Comparison of ENCODE assay signal across 8 cellular contexts in the genomic region with DNA sequence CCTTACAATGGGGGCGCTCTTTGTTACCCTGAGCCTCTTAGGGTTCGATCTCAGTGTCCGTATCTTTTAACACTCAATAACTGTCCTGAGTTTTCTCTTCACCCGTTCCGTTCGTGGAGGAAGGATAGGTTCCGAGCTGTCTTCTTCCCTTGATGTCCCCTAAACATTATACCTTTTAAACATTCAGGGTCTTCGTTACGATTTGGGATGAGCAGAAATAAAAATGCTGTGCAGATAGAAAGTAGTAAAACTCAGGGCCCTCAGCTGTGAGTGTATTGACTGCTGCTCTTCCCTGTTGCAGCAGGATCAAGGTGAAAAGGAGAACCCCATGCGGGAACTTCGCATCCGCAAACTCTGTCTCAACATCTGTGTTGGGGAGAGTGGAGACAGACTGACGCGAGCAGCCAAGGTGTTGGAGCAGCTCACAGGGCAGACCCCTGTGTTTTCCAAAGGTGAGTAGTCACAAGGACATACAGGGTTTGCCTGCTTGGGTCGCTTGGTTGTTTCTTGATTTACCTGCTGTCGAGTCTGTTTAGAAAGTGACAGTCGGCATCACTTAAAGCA. TPM values are rescaled to one million over a fixed set of nuclear protein-coding genes. Genes with fewer than 3 reads are reported as not detected.
A peak's percentile ranks its signal among the peaks of the same experiment; 100 is the strongest.
DNase-seq lines count a peak whose midpoint lies in the region; ATAC-seq and TF ChIP-seq lines count a peak whose summit lies in the region.

No MANE protein-coding gene starts in this region.

- H3K36me3 ChIP-seq in BLaER1 treated with 17β-estradiol and CSF1 and Interleukin-3, amounts not matched to agents 10 nM and 100 nM: peaks cover 49 to 53% (median 52%) of the 10 kb centered on the region in 11 experiments
- peaks cover 10 to 49% (median 11%) of the 10 kb centered on the region in 3 experiments for H3K36me3 ChIP-seq in naive thymus-derived CD4-positive, alpha-beta T cell (ENCODE audit: control insufficient read depth in 2 of 3, insufficient read depth in 3 of 3, low read length in 3 of 3)

- no peaks in the 10 kb centered on the region for H3K27me3 ChIP-seq in BLaER1 treated with 17β-estradiol and CSF1 and Interleukin-3, amounts not matched to agents 10 nM and 100 nM
- no peaks in the 10 kb centered on the region for H3K27me3 ChIP-seq in naive thymus-derived CD4-positive, alpha-beta T cell (ENCODE audit: control insufficient read depth in 2 of 2, insufficient read depth in 2 of 2, low read length in 2 of 2)

- H3K4me2 ChIP-seq in BLaER1 treated with 17β-estradiol and CSF1 and Interleukin-3, amounts not matched to agents 10 nM and 100 nM: peak overlapping the region; percentile 87 to 100 (median 97)

- no peaks in the 10 kb centered on the region for H3K27me3 Mint-ChIP-seq in chondrocyte (ENCODE audit: low read depth)
- no peaks in the 10 kb centered on the region for H3K27me3 Mint-ChIP-seq in naive thymus-derived CD4-positive, alpha-beta T cell

- peaks cover 10 to 28% (median 21%) of the 10 kb centered on the region in 11 experiments for H3K9me3 ChIP-seq in BLaER1 treated with 17β-estradiol and CSF1 and Interleukin-3, amounts not matched to agents 10 nM and 100 nM (replicated peaks in 1 of 11)
- no peaks in the 10 kb centered on the region for H3K9me3 ChIP-seq in naive thymus-derived CD4-positive, alpha-beta T cell (ENCODE audit: control insufficient read depth in 2 of 3, low read length in 3 of 3)

- peak overlapping the region; percentile 96 for H3K4me3 Mint-ChIP-seq in chondrocyte (ENCODE audit: unreplicated experiment)
- peak overlapping the region; percentile 87 to 96 (median 94) for H3K4me3 Mint-ChIP-seq in naive thymus-derived CD4-positive, alpha-beta T cell

- H3K9me3 Mint-ChIP-seq in chondrocyte (ENCODE audit: low read depth): no peaks in the 10 kb centered on the region
- H3K9me3 Mint-ChIP-seq in naive thymus-derived CD4-positive, alpha-beta T cell: peaks cover 0 to 3% (median 0%) of the 10 kb centered on the region in 11 donors

- peak overlapping the region; percentile 84 to 98 (median 96) for H3K27ac ChIP-seq in BLaER1 treated with 17β-estradiol and CSF1 and Interleukin-3, amounts not matched to agents 10 nM and 100 nM
- H3K27ac ChIP-seq in naive thymus-derived CD4-positive, alpha-beta T cell (ENCODE audit: low read depth, low read length): peak overlapping the region; percentile 88

- H3K9ac ChIP-seq in BLaER1 treated with 17β-estradiol and CSF1 and Interleukin-3, amounts not matched to agents 10 nM and 100 nM: peak overlapping the region; percentile 89 to 98 (median 97)

- H3K4me1 Mint-ChIP-seq in chondrocyte (ENCODE audit: low read depth): peaks cover 46% of the 10 kb centered on the region
- H3K4me1 Mint-ChIP-seq in naive thymus-derived CD4-positive, alpha-beta T cell: peaks cover 33 to 53% (median 49%) of the 10 kb centered on the region in 7 donors

- peaks cover 46 to 56% (median 52%) of the 10 kb centered on the region in 11 experiments for H4K20me1 ChIP-seq in BLaER1 treated with 17β-estradiol and CSF1 and Interleukin-3, amounts not matched to agents 10 nM and 100 nM

- H3K36me3 Mint-ChIP-seq in chondrocyte (ENCODE audit: low read depth): peaks cover 36% of the 10 kb centered on the region
- peaks cover 6 to 50% (median 30%) of the 10 kb centered on the region in 5 donors for H3K36me3 Mint-ChIP-seq in naive thymus-derived CD4-positive, alpha-beta T cell

- H3K4me1 ChIP-seq in BLaER1 treated with 17β-estradiol and CSF1 and Interleukin-3, amounts not matched to agents 10 nM and 100 nM: peaks cover 45 to 55% (median 50%) of the 10 kb centered on the region in 10 experiments
- H3K4me1 ChIP-seq in naive thymus-derived CD4-positive, alpha-beta T cell (ENCODE audit: control insufficient read depth in 2 of 2, insufficient read depth in 2 of 2, low read length in 2 of 2): peaks cover 19 to 20% of the 10 kb centered on the region in 2 donors

- POLR2A ChIA-PET in naive thymus-derived CD4-positive, alpha-beta T cell (lab: Charles Lee): interaction anchor here (0.5 to 2.0 kb wide), 9 partner anchors 12 to 737 kb away, joined by 3 to 30 read pairs (median 4); a partner anchor contains a TSS

- H3K27ac Mint-ChIP-seq in chondrocyte (ENCODE audit: unreplicated experiment): peak overlapping the region; percentile 91
- peak overlapping the region; percentile 87 to 97 (median 93) for H3K27ac Mint-ChIP-seq in naive thymus-derived CD4-positive, alpha-beta T cell

- peak overlapping the region; percentile 76 to 97 (median 86) for H3K4me3 ChIP-seq in BLaER1 treated with 17β-estradiol and CSF1 and Interleukin-3, amounts not matched to agents 10 nM and 100 nM
- peak overlapping the region; percentile 82 for H3K4me3 ChIP-seq in naive thymus-derived CD4-positive, alpha-beta T cell (ENCODE audit: low read length)

- no peak for ATAC-seq in naive thymus-derived CD4-positive, alpha-beta T cell
- ATAC-seq in activated CD4-positive, CD25-positive, alpha-beta regulatory T cell treated with anti-CD3 and anti-CD28 coated beads, Interleukin-2, amount 50 U/mL, for 24 hours: no peak
- no peak for ATAC-seq in HG03565 (IDR thresholded peaks at IDR 0.05; ENCODE audit: unreplicated experiment)

- no peak for TF ChIP-seq CTCF in chondrocyte (IDR thresholded peaks at IDR 0.05)

- peak; percentile 43 for DNase-seq in KBM-7
- no peak for DNase-seq in chondrocyte (ENCODE audit: low spot score)
- peak in 1 of 9 donors; percentile 7 for DNase-seq in naive thymus-derived CD4-positive, alpha-beta T cell
- DNase-seq in NK-92 treated with Interleukin-12 subunit alpha and Interleukin-12 subunit beta, amount 100 ng/mL, for 24 hours (lab: John Stamatoyannopoulos, UW): no peak
- no peak for DNase-seq in GF-D8 (lab: John Stamatoyannopoulos, UW)

- intact Hi-C loops in naive thymus-derived CD4-positive, alpha-beta T cell (cut with micrococcal nuclease): loop anchor here (5.0 to 10.0 kb wide), 2 partner anchors 290 to 952 kb away; a partner anchor contains a TSS

- in situ Hi-C loops in KBM-7 (cut with MboI; ENCODE audit: low pct_unique_long_range_greater_than_20kb, low sequenced_read_pairs): no loop called here

- CTCF ChIA-PET in naive thymus-derived CD4-positive, alpha-beta T cell (lab: Charles Lee): interaction anchor here (0.5 to 1.4 kb wide), 4 partner anchors 8 to 1667 kb away, joined by 3 to 5 read pairs (median 3); no protein-coding TSS in a partner anchor

RNA-seq across cellular contexts. Expression of a gene that starts 0.8 kb away (rescaled TPM):
- 485 to 589 TPM (median 492 TPM) in 3 replicates for total RNA-seq in chondrocyte
- 1,000 to 10,000 TPM; 1,206 to 2,420 (median 2,172) TPM for total RNA-seq in naive thymus-derived CD4-positive, alpha-beta T cell
- polyA plus RNA-seq in naive thymus-derived CD4-positive, alpha-beta T cell: 1,000 to 10,000 TPM; 1,567 to 2,009 TPM

RNA-seq across cellular contexts. Expression of a gene that starts 50.9 kb away (rescaled TPM):
- 41.7 to 47.8 TPM (median 42.9 TPM) in 3 replicates for total RNA-seq in chondrocyte
- total RNA-seq in naive thymus-derived CD4-positive, alpha-beta T cell: 10 to 100 TPM; 28.0 to 36.1 (median 30.4) TPM
- 10 to 100 TPM; 20.3 to 30.8 TPM for polyA plus RNA-seq in naive thymus-derived CD4-positive, alpha-beta T cell
